Comparison of ENCODE assay signal across 13 cellular contexts in genomic region chr3:186702451-186702850, GRCh38. TPM values are rescaled to one million over a fixed set of nuclear protein-coding genes. Genes with fewer than 3 reads are reported as not detected.
"Had no signal": no experiment of that assay in that cellular context is flagged by ENCODE, and none has a peak within 500 bp of the region (broad histone marks: within the 10 kb centered on the region; RNA-seq: fewer than 3 reads in every experiment).

No MANE protein-coding gene starts in this region.

RNA-seq across cellular contexts. Expression of gene KNG1, which starts 14.7 kb away (rescaled TPM):
- total RNA-seq: stomach, subcutaneous adipose tissue, temporal lobe, thoracic aorta, thyroid gland, tibial nerve, ureter, urinary bladder, uterus, vagina had no signal

RNA-seq across cellular contexts. Expression of gene HRG, which starts 36.6 kb away (rescaled TPM):
- total RNA-seq: stomach, subcutaneous adipose tissue, temporal lobe, testis, thoracic aorta, tibial nerve, transverse colon, upper lobe of right lung, ureter, urinary bladder, uterus had no signal
- polyA plus RNA-seq: stomach had no signal
